ENCODE assay signal across 22 cellular contexts in genomic region chr7:142372727-142373126, GRCh38.
"Had no signal": no experiment of that assay in that cellular context is flagged by ENCODE, and none has a peak within 500 bp of the region (broad histone marks: within the 10 kb centered on the region; RNA-seq: fewer than 3 reads in every experiment).

No MANE protein-coding gene starts in this region.

- H3K9ac ChIP-seq: SK-N-SH had no signal

- H3K36me3 ChIP-seq: brain microvascular endothelial cell, heart right ventricle, lower lobe of right lung, thoracic aorta had no signal

- H3K4me3 ChIP-seq: heart right ventricle, lower lobe of right lung, thoracic aorta had no signal

- ATAC-seq: activated CD4-positive, CD25-positive, alpha-beta regulatory T cell treated with anti-CD3 and anti-CD28 coated beads, Interleukin-2, amount 50 U/mL, for 24 hours; activated CD8-positive, alpha-beta T cell treated with anti-CD3 and anti-CD28 coated beads, Interleukin-2, amount 10 ng/mL, durations not matched to agents 7 days and 5 days; left colon; lower lobe of right lung; stimulated activated memory B cell treated with anti-CD40 and anti-IgM and Interleukin-4, amounts not matched to agents 10 μg/mL and 1 μg/mL and 100 μg/mL, for 72 hours had no signal

- DNase-seq: activated CD4-positive, alpha-beta T cell treated with anti-CD3 and anti-CD28 coated beads, Interleukin-2, amount 10 ng/mL, durations not matched to agents 7 days and 5 days; activated CD8-positive, alpha-beta T cell treated with anti-CD3 and anti-CD28 coated beads, Interleukin-2, amount 10 ng/mL, durations not matched to agents 7 days and 5 days; activated gamma-delta T cell treated with Interleukin-2 at 50 U/mL for 16 hours; activated T-cell treated with anti-CD3 and anti-CD28 coated beads, Interleukin-2, amount 50 U/mL, for 1 hour; aorta; brain microvascular endothelial cell; central memory CD4-positive, alpha-beta T cell; effector memory CD4-positive, alpha-beta T cell; heart right ventricle; islet precursor cell; left colon; lower lobe of right lung; mesendoderm; naive B cell; nucleus accumbens; SK-N-SH; small intestine; stimulated activated CD4-positive, alpha-beta T cell treated with anti-CD3 and anti-CD28 coated beads, Interleukin-2, amount 100 ng/mL, for 24 hours had no signal

- H3K9me3 ChIP-seq: SK-N-SH had no signal

- H3K4me2 ChIP-seq: SK-N-SH had no signal

- H3K27me3 ChIP-seq: brain microvascular endothelial cell had no signal

- H3K27ac ChIP-seq: brain microvascular endothelial cell, heart right ventricle, lower lobe of right lung, thoracic aorta, VCaP had no signal
